ENCODE assay signal across 8 cellular contexts in genomic region chrX:2691543-2692220, GRCh38. TPM values are rescaled to one million over a fixed set of nuclear protein-coding genes. Genes with fewer than 3 reads are reported as not detected.
A peak's percentile ranks its signal among the peaks of the same experiment; 100 is the strongest.
DNase-seq lines count a peak whose midpoint lies in the region; TF ChIP-seq lines count a peak whose summit lies in the region.

No MANE protein-coding gene starts in this region.

- peak overlapping the region; percentile 28; the same call in 1 of the 2 replicates for H2AFZ ChIP-seq in OCI-LY3 (ENCODE audit: low read depth, low read length)
- H2AFZ ChIP-seq in mesenchymal stem cell (ENCODE audit: low read depth, low read length), result peak overlapping the region; percentile 46

- H3K79me2 ChIP-seq in OCI-LY3 (ENCODE audit: low read length), result peaks cover 47% of the 10 kb centered on the region

- peak overlapping the region; percentile 95 to 98 for H3K18ac ChIP-seq in mesenchymal stem cell (ENCODE audit: low read depth in 1 of 2, low read length in 2 of 2)

- peak overlapping the region; percentile 77 to 88 for H3K14ac ChIP-seq in mesenchymal stem cell (ENCODE audit: low read length in 2 of 2)

- H2BK15ac ChIP-seq in mesenchymal stem cell (ENCODE audit: low read depth, poor library complexity, severe bottlenecking), result peak overlapping the region; percentile 78

- 0 out of 2 replicates have a peak, but pooled peaks cover 3% of the 10 kb centered on the region for H4K20me1 ChIP-seq in OCI-LY3 (ENCODE audit: insufficient read depth, low read length)

- H3K36me3 ChIP-seq in OCI-LY3 (replicated peaks; ENCODE audit: low read depth, low read length) (peaks cover 4% of the 10 kb centered on the region), mesenchymal stem cell (ENCODE audit: control insufficient read depth in 1 of 2, insufficient read depth in 2 of 2, low read depth in 1 of 2, low read length in 2 of 2) (peaks cover 5 to 7% of the 10 kb centered on the region in 2 experiments), urinary bladder (ENCODE audit: insufficient read depth) (no peaks in the 10 kb centered on the region)

- peak overlapping the region in 1 of 2 experiments; percentile 70 for H3K23ac ChIP-seq in mesenchymal stem cell (ENCODE audit: low read length in 2 of 2)

- peak overlapping the region; percentile 86 for H3K4me3 ChIP-seq in OCI-LY3 (ENCODE audit: low read length)
- peak overlapping the region; percentile 90 for H3K4me3 ChIP-seq in coronary artery
- peak overlapping the region; percentile 96 to 99 for H3K4me3 ChIP-seq in mesenchymal stem cell (ENCODE audit: insufficient read depth in 1 of 2, low read depth in 1 of 2, low read length in 2 of 2)
- H3K4me3 ChIP-seq in urinary bladder (ENCODE audit: low read depth, low read length), result peak overlapping the region; percentile 90

- peak overlapping the region; percentile 93 for H4K91ac ChIP-seq in mesenchymal stem cell (ENCODE audit: low read length)

- peak overlapping the region; percentile 92 for H4K8ac ChIP-seq in mesenchymal stem cell (ENCODE audit: low read length)

- H2AK5ac ChIP-seq in mesenchymal stem cell (ENCODE audit: low read length, severe bottlenecking), result peak overlapping the region; percentile 55

- no peak for TF ChIP-seq CTCF in OCI-LY3 (IDR thresholded peaks at IDR 0.05; ENCODE audit: low read depth, low read length)
- TF ChIP-seq CTCF in coronary artery (IDR thresholded peaks at IDR 0.05), result no peak

- peak overlapping the region; percentile 89 for H3K9ac ChIP-seq in OCI-LY3 (ENCODE audit: low read length)
- peak overlapping the region; percentile 97 for H3K9ac ChIP-seq in mesenchymal stem cell (ENCODE audit: low read length)

- H3K9me3 ChIP-seq in OCI-LY3 (ENCODE audit: insufficient read depth, low read length) (no peaks in the 10 kb centered on the region), mesenchymal stem cell (ENCODE audit: control insufficient read depth, low read length) (no peaks in the 10 kb centered on the region)

- H2BK120ac ChIP-seq in mesenchymal stem cell (ENCODE audit: low read depth, low read length), result peak overlapping the region; percentile 89

- H3K4ac ChIP-seq in mesenchymal stem cell (ENCODE audit: low read depth in 1 of 2, low read length in 2 of 2), result peak overlapping the region; percentile 77 to 92

- H2BK12ac ChIP-seq in mesenchymal stem cell (ENCODE audit: low read length in 2 of 2), result peak overlapping the region in 1 of 2 experiments; percentile 86

- H3K27me3 ChIP-seq in OCI-LY3 (ENCODE audit: low read depth, low read length), result no peaks in the 10 kb centered on the region
- H3K27me3 ChIP-seq in mesenchymal stem cell (ENCODE audit: control insufficient read depth in 1 of 2, insufficient read depth in 1 of 2, low read length in 2 of 2), result no peaks in the 10 kb centered on the region

- peak overlapping the region; percentile 24 for H3K27ac ChIP-seq in OCI-LY3 (ENCODE audit: low read length)
- H3K27ac ChIP-seq in coronary artery, result peak overlapping the region; percentile 80 to 85
- H3K27ac ChIP-seq in mesenchymal stem cell (ENCODE audit: low read length, poor library complexity, severe bottlenecking), result peak overlapping the region; percentile 78
- peak overlapping the region; percentile 88 for H3K27ac ChIP-seq in urinary bladder (ENCODE audit: low read depth)

- H3K4me1 ChIP-seq in OCI-LY3 (ENCODE audit: low read length) (peaks cover 17% of the 10 kb centered on the region), mesenchymal stem cell (ENCODE audit: control insufficient read depth, insufficient read depth, low read depth, low read length) (peaks cover 23% of the 10 kb centered on the region), urinary bladder (ENCODE audit: insufficient read depth) (no peaks in the 10 kb centered on the region)

- WGBS in mesenchymal stem cell, result under 1% methylated on average over 32 of the region's 42 CpGs
- WGBS in urinary bladder, result under 1% methylated on average over 42 of the region's 42 CpGs

- H3K4me2 ChIP-seq in OCI-LY3 (ENCODE audit: low read length) (peak overlapping the region; percentile 87), mesenchymal stem cell (ENCODE audit: low read length, poor library complexity, severe bottlenecking) (peak overlapping the region; percentile 95)

- peak overlapping the region; percentile 71 for H2BK5ac ChIP-seq in mesenchymal stem cell (ENCODE audit: low read depth, low read length, poor library complexity, severe bottlenecking)

- peak; percentile 51 to 52 for DNase-seq in stimulated activated CD4-positive, alpha-beta T cell treated with anti-CD3 and anti-CD28 coated beads, Interleukin-2, amount 100 ng/mL, for 24 hours
- DNase-seq in stimulated activated CD4-positive, alpha-beta T cell treated with anti-CD3 and anti-CD28 coated beads, Interleukin-1b, Interleukin-23, amount 100 ng/mL, for 48 hours, result no peak
- DNase-seq in coronary artery (ENCODE audit: low spot score) (no peak), mesenchymal stem cell (peak; percentile 66), amniotic stem cell (lab: John Stamatoyannopoulos, UW) (no peak), NCI-H510A (lab: John Stamatoyannopoulos, UW) (no peak)

- H3K79me1 ChIP-seq in mesenchymal stem cell (replicated peaks; ENCODE audit: low read length, poor library complexity, severe bottlenecking), result no peaks in the 10 kb centered on the region

RNA-seq across cellular contexts. Expression of gene CD99, which starts 0.6 kb away (rescaled TPM):
- polyA plus RNA-seq in mesenchymal stem cell (2013, experiment 1 of 2), result 955 TPM
- 984 TPM for polyA plus RNA-seq in mesenchymal stem cell (2013, experiment 2 of 2)
- 95.6 TPM for total RNA-seq in urinary bladder
- 496 TPM for polyA plus RNA-seq in urinary bladder

Comparison
In these comparisons a context has a peak if more than half of its experiments do, and no peak if none do; other contexts are left out.
1. DNase-seq: peak in stimulated activated CD4-positive, alpha-beta T cell treated with anti-CD3 and anti-CD28 coated beads, Interleukin-2, amount 100 ng/mL, for 24 hours (2 of 2) and mesenchymal stem cell (single experiment); none in stimulated activated CD4-positive, alpha-beta T cell treated with anti-CD3 and anti-CD28 coated beads, Interleukin-1b, Interleukin-23, amount 100 ng/mL, for 48 hours (single experiment), coronary artery (single experiment), amniotic stem cell (single experiment) and NCI-H510A (single experiment).
2. H3K27ac ChIP-seq: peak in every context shown above with its lines; median percentile 88 in urinary bladder; 82 in coronary artery; 78 in mesenchymal stem cell; 24 in OCI-LY3.
3. Peak in every context shown above with its lines, with median percentiles within 50 percentile points of each other: H3K4me3 ChIP-seq.